Comparison of ENCODE assay signal across 25 cellular contexts in genomic region chr3:124412642-124413041, GRCh38.
"Had no signal": no experiment of that assay in that cellular context is flagged by ENCODE, and none has a peak within 500 bp of the region (broad histone marks: within the 10 kb centered on the region; RNA-seq: fewer than 3 reads in every experiment).

No MANE protein-coding gene starts in this region.

- H3K27ac ChIP-seq: HL-60, RWPE1 had no signal

- H3K9ac ChIP-seq: SK-N-SH had no signal

- H3K36me3 ChIP-seq: MG63 had no signal

- H3K4me2 ChIP-seq: SK-N-SH had no signal

- ATAC-seq: Panc1, PC-3 had no signal

- FAIRE-seq: HTR-8/SVneo had no signal

- DNase-seq: Karpas-422, KG1, MG63, NCI-H1092, NCI-H1105 treated with DMSO at 0.1 percent for 48 hours, NCI-H1417 treated with DMSO at 0.1 percent for 48 hours, NCI-H146, NCI-H187, NCI-H2029, NCI-H2081 treated with DMSO at 0.1 percent for 48 hours, NCI-H2171, NCI-H226, NCI-H446, NCI-H510A, NCI-H524 treated with DMSO at 0.1 percent for 48 hours, NCI-H69, NCI-H774, PC-3, SHP77, SK-N-SH, SW 1271 had no signal

- H3K4me3 ChIP-seq: MG63 had no signal

- H3K9me3 ChIP-seq: MG63, SK-N-SH had no signal
